In the genomic region with DNA sequence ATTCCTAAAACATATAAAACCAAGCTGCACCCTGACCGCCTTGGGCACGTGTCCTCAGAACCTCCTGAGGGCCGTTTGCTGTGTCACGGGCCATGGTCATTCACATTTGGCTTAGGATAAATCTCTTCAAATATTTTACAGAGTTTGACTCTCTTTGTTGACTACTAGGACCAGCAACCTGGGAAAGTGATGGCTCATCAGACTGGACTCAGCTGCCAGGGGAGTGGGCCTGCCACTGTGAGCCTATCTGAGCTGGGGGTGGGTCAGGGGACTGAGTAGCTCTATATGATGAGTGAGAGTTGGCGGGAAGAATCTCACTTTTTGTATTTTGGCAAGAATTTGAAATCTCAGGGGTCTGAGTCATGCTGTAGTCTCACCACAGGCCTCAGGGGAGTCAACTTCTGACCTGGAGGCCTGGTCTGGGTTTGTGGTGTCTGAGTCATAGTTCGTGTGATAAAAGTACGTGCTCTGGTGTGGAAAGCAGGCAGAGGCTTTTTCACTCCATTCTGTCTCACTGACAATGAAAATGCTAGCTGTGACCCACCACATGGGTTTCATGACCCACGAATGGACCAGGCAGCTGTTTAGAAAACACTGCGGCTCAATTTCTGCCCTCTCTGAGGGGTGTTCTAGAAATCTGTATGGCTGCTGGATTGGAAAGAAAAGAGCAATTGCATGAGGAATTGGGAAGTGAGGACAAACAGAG, we compare ENCODE assay signal across 8 cellular contexts. TPM values are rescaled to one million over a fixed set of nuclear protein-coding genes. Genes with fewer than 3 reads are reported as not detected.
A peak's percentile ranks its signal among the peaks of the same experiment; 100 is the strongest.
DNase-seq lines count a peak whose midpoint lies in the region; ATAC-seq, FAIRE-seq and TF ChIP-seq lines count a peak whose summit lies in the region.

No MANE protein-coding gene starts in this region.

- H3K4me1 ChIP-seq in esophagus squamous epithelium = peaks cover 28 to 79% (median 54%) of the 10 kb centered on the region in 3 donors

- ATAC-seq in HG02588 (IDR thresholded peaks at IDR 0.05; ENCODE audit: unreplicated experiment) = peak; percentile 61

- H3K36me3 ChIP-seq in esophagus squamous epithelium = no peaks in the 10 kb centered on the region
- H3K36me3 ChIP-seq in WERI-Rb-1 = no peaks in the 10 kb centered on the region

- DNase-seq in GM12892 (ENCODE audit: insufficient read length) (peak; percentile 53), MV-4-11 (lab: John Stamatoyannopoulos, UW) (peak; percentile 94), esophagus squamous epithelium (lab: John Stamatoyannopoulos, UW) (peak; percentile 18), retinal pigment epithelial cell (ENCODE audit: low read depth) (peak; percentile 97), WERI-Rb-1 (no peak), G401 (ENCODE audit: low spot score) (no peak)
- DNase-seq in activated CD8-positive, alpha-beta memory T cell treated with anti-CD3 and anti-CD28 coated beads for 4 hours (ENCODE audit: low read depth in 2 of 2) = peak; percentile 59 to 65

- in situ Hi-C loops in G401 (cut with HindIII; ENCODE audit: low sequenced_read_pairs) = no loop called here

- no peaks in the 10 kb centered on the region for H3K9me3 ChIP-seq in esophagus squamous epithelium
- peaks cover 2% of the 10 kb centered on the region for H3K9me3 ChIP-seq in WERI-Rb-1 (ENCODE audit: severe bottlenecking)

- H3K27ac ChIP-seq in esophagus squamous epithelium (peak overlapping the region; percentile 89 to 98 (median 95)), WERI-Rb-1 (no peak overlapping the region)

- H3K4me3 ChIP-seq in esophagus squamous epithelium (no peak overlapping the region), retinal pigment epithelial cell (ENCODE audit: low read length) (no peak overlapping the region), WERI-Rb-1 (ENCODE audit: low read depth, low read length) (no peak overlapping the region)

- peak; percentile 96 for FAIRE-seq in GM12892 (lab: Jason Lieb, UNC)

- intact Hi-C loops in esophagus squamous epithelium (cut with DNase I) = no loop called here

- H3K27me3 ChIP-seq in esophagus squamous epithelium = no peaks in the 10 kb centered on the region
- no peaks in the 10 kb centered on the region for H3K27me3 ChIP-seq in WERI-Rb-1 (ENCODE audit: insufficient read depth, low read depth, severe bottlenecking)

- WGBS in esophagus squamous epithelium, 2 donors = 25 to 35% methylated on average over 9 of the region's 9 CpGs

- TF ChIP-seq CTCF in esophagus squamous epithelium (IDR thresholded peaks at IDR 0.05) = no peak
- TF ChIP-seq CTCF in retinal pigment epithelial cell (conservative IDR thresholded peaks at IDR 0.05; ENCODE audit: low read depth, low read length) = no peak
- TF ChIP-seq CTCF in WERI-Rb-1 (IDR thresholded peaks at IDR 0.05; ENCODE audit: low read depth, low read length) = no peak

- TF ChIP-seq POLR2A in GM12892 (IDR thresholded peaks at IDR 0.05; ENCODE audit: low read depth, low read length) (peak; percentile 36; the same call in 1 of the 2 replicates), esophagus squamous epithelium (IDR thresholded peaks at IDR 0.05) (peak in 1 of 4 donors; percentile 34)

RNA-seq across cellular contexts. Expression of a gene that starts 4.2 kb away (rescaled TPM):
- 4.6 TPM for polyA plus RNA-seq in GM12892 (2012; ENCODE audit: missing spikeins)
- total RNA-seq in esophagus squamous epithelium = 100 to 1,000 TPM in 1 of 4 donors, 10 to 100 TPM in 3; 21.5 to 178 (median 49.6) TPM
- total RNA-seq in G401 (2014; rRNA removed; shearing (Covaris generic)) = 55.9 and 56.2 TPM in 2 replicates

RNA-seq across cellular contexts. Expression of a gene that starts 49.5 kb away (rescaled TPM):
- polyA plus RNA-seq in GM12892 (2012; ENCODE audit: missing spikeins) = not detected
- 1 to 10 TPM in 2 of 4 donors, under 1 TPM in 2; 0.57 to 2.3 (median 1.0) TPM for total RNA-seq in esophagus squamous epithelium
- 0.47 and 0.49 TPM in 2 replicates for total RNA-seq in G401 (2014; rRNA removed; shearing (Covaris generic))

RNA-seq across cellular contexts. Expression of a gene that starts 56.0 kb away (rescaled TPM):
- not detected for polyA plus RNA-seq in GM12892 (2012; ENCODE audit: missing spikeins)
- not detected for total RNA-seq in esophagus squamous epithelium
- 0.54 TPM in 1 of 2 replicates, not detected in the other for total RNA-seq in G401 (2014; rRNA removed; shearing (Covaris generic))

Comparison
In these comparisons a context has a peak if more than half of its experiments do, and no peak if none do; other contexts are left out.
1. DNase-seq: peak in GM12892 (single experiment), MV-4-11 (single experiment), activated CD8-positive, alpha-beta memory T cell treated with anti-CD3 and anti-CD28 coated beads for 4 hours (2 of 2), esophagus squamous epithelium (single experiment) and retinal pigment epithelial cell (single experiment); none in WERI-Rb-1 (single experiment) and G401 (single experiment).